ENCODE assay signal across 8 cellular contexts in the genomic region with DNA sequence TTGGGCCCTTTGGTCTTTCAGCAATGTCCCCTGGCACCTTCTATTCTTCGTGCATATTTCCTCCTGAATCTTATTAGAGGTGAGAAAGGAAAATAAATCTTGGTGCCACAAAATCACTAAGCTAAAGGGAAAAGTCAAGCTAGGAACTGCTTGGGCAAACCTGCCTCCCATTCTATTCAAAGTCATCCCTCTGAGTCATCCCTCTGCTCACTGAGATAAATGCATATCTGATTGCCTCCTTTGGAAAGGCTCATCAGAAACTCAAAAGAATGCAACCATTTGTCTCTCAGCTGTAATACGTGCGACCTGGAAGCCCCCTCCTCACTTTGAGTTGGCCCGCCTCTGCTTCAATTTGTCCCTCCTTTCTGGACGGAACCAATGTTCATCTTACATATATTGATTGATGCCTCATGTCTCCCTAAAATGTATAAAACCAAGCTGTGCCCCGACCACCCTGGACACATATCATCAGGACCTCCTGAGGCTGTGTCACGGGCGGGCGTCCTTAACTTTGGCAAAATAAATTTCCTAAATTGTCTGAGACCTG. TPM values are rescaled to one million over a fixed set of nuclear protein-coding genes. Genes with fewer than 3 reads are reported as not detected.
DNase-seq lines count a peak whose midpoint lies in the region; ATAC-seq and TF ChIP-seq lines count a peak whose summit lies in the region.
"Not testable (repeated sequence)": the region's sequence is repeated elsewhere in the genome, so short reads cannot be mapped to it uniquely, and the experiment has no call there.

No MANE protein-coding gene starts in this region.

- not testable (repeated sequence) for H3K4me1 ChIP-seq in SJCRH30; aorta (ENCODE audit: control insufficient read depth in 1 of 2, insufficient read depth in 2 of 2, low read length in 2 of 2)
- H3K4me1 ChIP-seq in left lung, result peaks cover 4 to 22% of the 10 kb centered on the region in 2 donors

- H3K36me3 ChIP-seq in SJCRH30; left lung; aorta (ENCODE audit: control insufficient read depth in 1 of 2, insufficient read depth in 2 of 2, low read length in 1 of 2): not testable (repeated sequence)

- peak overlapping the region; percentile 91 for H3K4me3 ChIP-seq in SJCRH30
- H3K4me3 ChIP-seq in left lung, result peak overlapping the region; percentile 60 to 78
- H3K4me3 ChIP-seq in aorta (ENCODE audit: low read length in 2 of 2), result peak overlapping the region; percentile 85 to 95

- H3K4me1 Mint-ChIP-seq in activated naive CD8-positive, alpha-beta T cell treated with anti-CD3 and anti-CD28 coated beads, Interleukin-2, amount 10 ng/mL, durations not matched to agents 7 days and 5 days, result peaks cover 41% of the 10 kb centered on the region
- peaks cover 14% of the 10 kb centered on the region for H3K4me1 Mint-ChIP-seq in progenitor cell of endocrine pancreas (ENCODE audit: low read depth)

- peak overlapping the region; percentile 71 for H3K27ac ChIP-seq in SJCRH30
- H3K27ac ChIP-seq in epithelial cell of prostate, result peak overlapping the region; percentile 80
- H3K27ac ChIP-seq in left lung, result peak overlapping the region; percentile 84 to 93
- H3K27ac ChIP-seq in aorta (ENCODE audit: low read depth in 1 of 2, low read length in 2 of 2), result not testable (repeated sequence)

- not testable (repeated sequence) for H3K36me3 Mint-ChIP-seq in activated naive CD8-positive, alpha-beta T cell treated with anti-CD3 and anti-CD28 coated beads, Interleukin-2, amount 10 ng/mL, durations not matched to agents 7 days and 5 days; progenitor cell of endocrine pancreas (ENCODE audit: insufficient read depth)

- TF ChIP-seq CTCF in left lung (IDR thresholded peaks at IDR 0.05); progenitor cell of endocrine pancreas (IDR thresholded peaks at IDR 0.05; ENCODE audit: unreplicated experiment): not testable (repeated sequence)

- H3K27me3 Mint-ChIP-seq in activated naive CD8-positive, alpha-beta T cell treated with anti-CD3 and anti-CD28 coated beads, Interleukin-2, amount 10 ng/mL, durations not matched to agents 7 days and 5 days; progenitor cell of endocrine pancreas: not testable (repeated sequence)

- not testable (repeated sequence) for DNase-seq in SJCRH30; activated naive CD8-positive, alpha-beta T cell treated with anti-CD3 and anti-CD28 coated beads, Interleukin-2, amount 10 ng/mL, durations not matched to agents 7 days and 5 days; epithelial cell of prostate (ENCODE audit: low read depth, low spot score); left lung; progenitor cell of endocrine pancreas (ENCODE audit: low spot score, unreplicated experiment); aorta

- WGBS in aorta, 2 donors, result 52 to 57% methylated on average over 9 of the region's 9 CpGs

- not testable (repeated sequence) for H3K9me3 ChIP-seq in SJCRH30 (replicated peaks); left lung; aorta (ENCODE audit: control insufficient read depth, low read length)

- H3K9me3 Mint-ChIP-seq in activated naive CD8-positive, alpha-beta T cell treated with anti-CD3 and anti-CD28 coated beads, Interleukin-2, amount 10 ng/mL, durations not matched to agents 7 days and 5 days; progenitor cell of endocrine pancreas (ENCODE audit: low read depth): not testable (repeated sequence)

- peak overlapping the region; percentile 94 for H3K27ac Mint-ChIP-seq in activated naive CD8-positive, alpha-beta T cell treated with anti-CD3 and anti-CD28 coated beads, Interleukin-2, amount 10 ng/mL, durations not matched to agents 7 days and 5 days
- peak overlapping the region; percentile 85 for H3K27ac Mint-ChIP-seq in progenitor cell of endocrine pancreas

- not testable (repeated sequence) for H3K27me3 ChIP-seq in SJCRH30; left lung; aorta (ENCODE audit: control insufficient read depth in 1 of 2, insufficient read depth in 2 of 2, low read length in 1 of 2)

- peak; percentile 1 for ATAC-seq in GM18867 (IDR thresholded peaks at IDR 0.05; ENCODE audit: unreplicated experiment)
- ATAC-seq in HG03280 (IDR thresholded peaks at IDR 0.05; ENCODE audit: unreplicated experiment), result peak; percentile 0
- ATAC-seq in activated naive CD8-positive, alpha-beta T cell treated with anti-CD3 and anti-CD28 coated beads, Interleukin-2, amount 10 ng/mL, durations not matched to agents 7 days and 5 days (ENCODE audit: low read depth); aorta (ENCODE audit: low FRiP score): not testable (repeated sequence)
- ATAC-seq in left lung, result peak; percentile 7

- POLR2A ChIA-PET in activated naive CD8-positive, alpha-beta T cell treated with anti-CD3 and anti-CD28 coated beads, Interleukin-2, amount 10 ng/mL, durations not matched to agents 7 days and 5 days (lab: Charles Lee), result not testable (repeated sequence)

- intact Hi-C loops in left lung (cut with DNase I); aorta (cut with DNase I): not testable (repeated sequence)

- peak overlapping the region; percentile 93 for H3K4me3 Mint-ChIP-seq in activated naive CD8-positive, alpha-beta T cell treated with anti-CD3 and anti-CD28 coated beads, Interleukin-2, amount 10 ng/mL, durations not matched to agents 7 days and 5 days
- H3K4me3 Mint-ChIP-seq in progenitor cell of endocrine pancreas (ENCODE audit: low read depth), result peak overlapping the region; percentile 96

RNA-seq across cellular contexts. Expression of a gene that starts 0.5 kb away (rescaled TPM):
- 6.0 and 6.1 TPM in 2 replicates for total RNA-seq in SJCRH30 (2014; rRNA removed; shearing (Covaris generic))
- 10 to 100 TPM; 10.5 to 12.6 TPM for total RNA-seq in activated naive CD8-positive, alpha-beta T cell treated with anti-CD3 and anti-CD28 coated beads, Interleukin-2, amount 10 ng/mL, durations not matched to agents 7 days and 5 days
- 1 to 10 TPM; 6.5 to 7.6 TPM for total RNA-seq in left lung
- total RNA-seq in progenitor cell of endocrine pancreas, result 6.9 and 8.1 TPM in 2 replicates
- 1 to 10 TPM; 7.1 to 9.1 TPM for total RNA-seq in aorta
- polyA plus RNA-seq in aorta, result 1 to 10 TPM; 4.3 to 5.9 TPM

RNA-seq across cellular contexts. Expression of a gene that starts 24.9 kb away (rescaled TPM):
- total RNA-seq in SJCRH30 (2014; rRNA removed; shearing (Covaris generic)), result 16.9 and 19.5 TPM in 2 replicates
- total RNA-seq in activated naive CD8-positive, alpha-beta T cell treated with anti-CD3 and anti-CD28 coated beads, Interleukin-2, amount 10 ng/mL, durations not matched to agents 7 days and 5 days, result not detected
- 1 to 10 TPM in 1 of 2 donors, under 1 TPM in 1; 0.96 to 1.0 TPM for total RNA-seq in left lung
- 0.53 and 0.55 TPM in 2 replicates for total RNA-seq in progenitor cell of endocrine pancreas
- under 1 TPM; 0.32 to 0.33 TPM for total RNA-seq in aorta
- not detected for polyA plus RNA-seq in aorta
